In the genomic region with DNA sequence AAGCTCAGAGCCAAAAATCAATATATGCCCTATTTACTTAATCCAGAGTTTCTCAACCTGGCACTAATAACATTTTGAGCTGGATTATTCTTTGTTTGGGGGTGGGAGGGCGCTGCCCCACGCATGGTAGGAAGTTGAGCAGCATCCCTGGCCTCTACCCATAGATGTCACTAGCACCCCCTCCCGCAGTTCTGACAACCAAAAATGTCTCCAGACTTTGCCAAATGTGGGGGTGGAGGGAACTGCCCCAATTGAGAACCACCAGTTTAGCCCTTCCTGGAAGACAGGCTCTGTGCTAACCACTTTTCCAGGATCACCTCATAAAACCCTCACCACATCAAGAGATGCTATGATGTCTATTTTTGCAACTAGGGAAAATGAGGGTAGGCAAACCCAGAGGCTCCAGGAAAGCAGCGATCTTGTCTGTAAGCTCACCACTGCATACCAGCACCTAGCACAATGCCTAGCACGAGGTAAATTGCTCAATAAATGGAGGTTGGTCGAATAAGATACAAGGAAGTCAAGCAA, we compare ENCODE assay signal across 8 cellular contexts. TPM values are rescaled to one million over a fixed set of nuclear protein-coding genes. Genes with fewer than 3 reads are reported as not detected.
DNase-seq lines count a peak whose midpoint lies in the region; ATAC-seq and TF ChIP-seq lines count a peak whose summit lies in the region.

No MANE protein-coding gene starts in this region.

- H3K79me1 ChIP-seq in neuronal stem cell (ENCODE audit: low read depth, low read length), result peaks cover 24% of the 10 kb centered on the region

- H3K18ac ChIP-seq in neuronal stem cell (ENCODE audit: low read length), result no peak overlapping the region

- TF ChIP-seq CTCF in WTC11 (IDR thresholded peaks at IDR 0.05) (no peak), epithelial cell of esophagus (IDR thresholded peaks at IDR 0.05; ENCODE audit: insufficient read depth, low read depth, low read length, missing control alignments) (peak; percentile 53)

- peak overlapping the region; percentile 27 for H3K9ac ChIP-seq in neuronal stem cell (ENCODE audit: low read depth, low read length, poor library complexity)

- peak; percentile 17 for DNase-seq in DMS114 treated with DMSO at 0.1 percent for 48 hours (lab: John Stamatoyannopoulos, UW; ENCODE audit: unreplicated experiment)
- peak; percentile 33 for DNase-seq in KG1 (lab: John Stamatoyannopoulos, UW)
- no peak for DNase-seq in WTC11 (ENCODE audit: low spot score)
- peak; percentile 46 for DNase-seq in epithelial cell of esophagus (ENCODE audit: low read depth)
- DNase-seq in neuronal stem cell (ENCODE audit: low spot score), result peak; percentile 18
- DNase-seq in mucosa of gallbladder (ENCODE audit: low spot score), result no peak
- DNase-seq in HPDE6-E6E7 (ENCODE audit: extremely low spot score), result no peak

- no peak overlapping the region for H2BK120ac ChIP-seq in neuronal stem cell (ENCODE audit: low read depth, low read length)

- peak overlapping the region; percentile 91 for H3K4me3 Mint-ChIP-seq in WTC11

- H2BK15ac ChIP-seq in neuronal stem cell (ENCODE audit: low read length), result no peak overlapping the region

- H3K23ac ChIP-seq in neuronal stem cell (ENCODE audit: low read depth, low read length, poor library complexity), result no peak overlapping the region

- no peak overlapping the region for H3K27ac ChIP-seq in neuronal stem cell (replicated peaks; ENCODE audit: low read length)

- peak overlapping the region; percentile 76 for H3K4me2 ChIP-seq in neuronal stem cell (ENCODE audit: insufficient read depth, low read length, poor library complexity, severe bottlenecking)

- H2AK5ac ChIP-seq in neuronal stem cell (ENCODE audit: low read depth, low read length), result no peak overlapping the region

- no peak overlapping the region for H2BK12ac ChIP-seq in neuronal stem cell (ENCODE audit: low read length)

- no peaks in the 10 kb centered on the region for H3K9me3 ChIP-seq in neuronal stem cell (replicated peaks in 1 of 2; ENCODE audit: control insufficient read depth in 2 of 2, insufficient read depth in 1 of 2, low read depth in 1 of 2, low read length in 2 of 2)

- no peaks in the 10 kb centered on the region; the same call in 1 of the 2 replicates for H3K27me3 Mint-ChIP-seq in WTC11 (ENCODE audit: low read depth)

- H3K4ac ChIP-seq in neuronal stem cell (ENCODE audit: low read length), result no peak overlapping the region

- peaks cover 31 to 45% of the 10 kb centered on the region in 2 donors for H3K36me3 ChIP-seq in neuronal stem cell (replicated peaks in 1 of 2; ENCODE audit: control insufficient read depth in 2 of 2, insufficient read depth in 2 of 2, low read length in 2 of 2)

- H3K27ac Mint-ChIP-seq in WTC11, result peak overlapping the region; percentile 94

- no peak overlapping the region for H2AFZ ChIP-seq in neuronal stem cell (ENCODE audit: low read length)

- H4K8ac ChIP-seq in neuronal stem cell (ENCODE audit: low read depth, low read length), result no peak overlapping the region

- no peak overlapping the region for H4K91ac ChIP-seq in neuronal stem cell (ENCODE audit: low read depth, low read length, poor library complexity)

- peaks cover 9 to 11% of the 10 kb centered on the region in 2 donors for H3K4me1 ChIP-seq in neuronal stem cell (ENCODE audit: control insufficient read depth in 2 of 2, insufficient read depth in 1 of 2, low read depth in 1 of 2, low read length in 2 of 2)

- no CpG with 5 or more reads among the region's 6 CpGs for WGBS in neuronal stem cell (ENCODE audit: extremely low coverage in 2 of 2, insufficient read length in 2 of 2, insufficient replicate concordance in 1 of 2), 2 donors

- H3K9me3 Mint-ChIP-seq in WTC11, result no peaks in the 10 kb centered on the region

- peak overlapping the region; percentile 95 for H3K4me3 ChIP-seq in epithelial cell of esophagus (ENCODE audit: low read length)
- H3K4me3 ChIP-seq in neuronal stem cell (ENCODE audit: low read length in 2 of 2), result peak overlapping the region; percentile 78 to 99

- CTCF ChIA-PET in WTC11 (lab: Charles Lee), result interaction anchor here (0.5 to 2.7 kb wide), 8 partner anchors 9 to 184 kb away, joined by 3 to 16 read pairs (median 4); a partner anchor contains a TSS

- H3K27me3 ChIP-seq in neuronal stem cell (ENCODE audit: control insufficient read depth in 3 of 3, insufficient read depth in 3 of 3, low read depth in 1 of 3, low read length in 3 of 3), result no peaks in the 10 kb centered on the region

- peaks cover 24% of the 10 kb centered on the region for H3K4me1 Mint-ChIP-seq in WTC11

- no peak overlapping the region for H2BK5ac ChIP-seq in neuronal stem cell (ENCODE audit: low read length)

- H3K14ac ChIP-seq in neuronal stem cell (ENCODE audit: low read length), result no peak overlapping the region

- H3K36me3 Mint-ChIP-seq in WTC11, result peaks cover 20% of the 10 kb centered on the region

- POLR2A ChIA-PET in WTC11 (lab: Charles Lee), result interaction anchor here (1.0 to 5.3 kb wide), 3 partner anchors 10 to 70 kb away, joined by 3 to 44 read pairs (median 3); a partner anchor contains a TSS

- ATAC-seq in WTC11 (no peak), esophagus mucosa (no peak)

TF ChIP-seq in WTC11, 78 proteins besides CTCF, POLR2A, EP300 and RAD21 (continues in another document):
- TF ChIP-seq EMX1 (CRISPR knock-in tag; IDR thresholded peaks at IDR 0.05) (no peak), PRRX2 (CRISPR knock-in tag; IDR thresholded peaks at IDR 0.05) (no peak), CBFB (CRISPR knock-in tag; IDR thresholded peaks at IDR 0.05; ENCODE audit: low read depth) (no peak)
- TF ChIP-seq, protein P1, sequence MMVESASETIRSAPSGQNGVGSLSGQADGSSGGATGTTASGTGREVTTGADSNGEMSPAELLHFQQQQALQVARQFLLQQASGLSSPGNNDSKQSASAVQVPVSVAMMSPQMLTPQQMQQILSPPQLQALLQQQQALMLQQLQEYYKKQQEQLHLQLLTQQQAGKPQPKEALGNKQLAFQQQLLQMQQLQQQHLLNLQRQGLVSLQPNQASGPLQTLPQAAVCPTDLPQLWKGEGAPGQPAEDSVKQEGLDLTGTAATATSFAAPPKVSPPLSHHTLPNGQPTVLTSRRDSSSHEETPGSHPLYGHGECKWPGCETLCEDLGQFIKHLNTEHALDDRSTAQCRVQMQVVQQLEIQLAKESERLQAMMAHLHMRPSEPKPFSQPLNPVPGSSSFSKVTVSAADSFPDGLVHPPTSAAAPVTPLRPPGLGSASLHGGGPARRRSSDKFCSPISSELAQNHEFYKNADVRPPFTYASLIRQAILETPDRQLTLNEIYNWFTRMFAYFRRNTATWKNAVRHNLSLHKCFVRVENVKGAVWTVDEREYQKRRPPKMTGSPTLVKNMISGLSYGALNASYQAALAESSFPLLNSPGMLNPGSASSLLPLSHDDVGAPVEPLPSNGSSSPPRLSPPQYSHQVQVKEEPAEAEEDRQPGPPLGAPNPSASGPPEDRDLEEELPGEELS (CRISPR knock-in tag; IDR thresholded peaks at IDR 0.05), result no peak
- TF ChIP-seq, protein P2, sequence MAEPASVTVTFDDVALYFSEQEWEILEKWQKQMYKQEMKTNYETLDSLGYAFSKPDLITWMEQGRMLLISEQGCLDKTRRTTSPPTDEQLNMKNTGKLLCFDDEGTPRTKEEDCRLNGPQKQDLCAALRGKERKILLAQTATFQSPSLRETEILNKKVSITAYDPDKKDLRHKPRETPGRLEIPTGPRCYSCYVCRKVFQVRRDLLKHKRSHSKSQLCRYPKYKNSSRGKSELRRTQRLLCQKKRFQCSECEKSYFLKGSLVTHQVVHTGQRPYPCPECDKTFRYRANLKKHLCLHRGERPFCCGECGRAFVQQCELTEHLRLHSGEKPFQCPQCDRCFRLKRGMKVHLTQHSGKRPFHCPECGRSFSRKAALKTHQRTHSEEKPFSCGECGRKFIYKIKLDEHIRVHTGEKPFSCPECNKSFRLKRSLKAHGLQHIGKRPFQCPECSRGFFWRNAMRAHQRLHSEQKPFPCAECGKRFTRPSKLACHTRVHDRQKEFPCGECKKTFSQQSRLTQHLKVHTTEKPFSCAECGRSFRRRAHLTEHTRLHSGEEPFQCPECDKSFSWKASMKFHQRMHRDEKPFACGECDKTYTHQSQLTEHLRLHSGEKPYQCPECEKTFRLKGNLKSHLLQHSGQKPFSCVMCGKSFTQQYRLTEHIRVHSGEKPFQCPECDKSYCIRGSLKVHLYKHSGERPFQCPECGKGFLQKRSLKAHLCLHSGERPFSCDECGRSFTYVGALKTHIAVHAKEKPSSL (CRISPR knock-in tag; conservative IDR thresholded peaks at IDR 0.05), result no peak

RNA-seq across cellular contexts. Expression of a gene that starts 1.1 kb away (rescaled TPM):
- total RNA-seq in WTC11 (2021) (165 to 172 TPM (median 167 TPM) in 3 replicates), mucosa of gallbladder (172 TPM), esophagus mucosa (122 TPM)
- polyA plus RNA-seq in neuronal stem cell (2013, experiment 1 of 2), result 242 TPM
- 221 TPM for polyA plus RNA-seq in neuronal stem cell (2013, experiment 2 of 2)

RNA-seq across cellular contexts. Expression of a gene that starts 3.9 kb away (rescaled TPM):
- total RNA-seq in WTC11 (2021), result 104 to 110 TPM (median 104 TPM) in 3 replicates
- 46.1 TPM for polyA plus RNA-seq in neuronal stem cell (2013, experiment 1 of 2)
- 44.7 TPM for polyA plus RNA-seq in neuronal stem cell (2013, experiment 2 of 2)
- 64.8 TPM for total RNA-seq in mucosa of gallbladder
- total RNA-seq in esophagus mucosa, result 60.9 TPM

RNA-seq across cellular contexts. Expression of a gene that starts 9.7 kb away (rescaled TPM):
- total RNA-seq in WTC11 (2021), result 90.9 to 105 TPM (median 94.4 TPM) in 3 replicates
- polyA plus RNA-seq in neuronal stem cell (2013, experiment 1 of 2), result 47.1 TPM
- 47.1 TPM for polyA plus RNA-seq in neuronal stem cell (2013, experiment 2 of 2)
- total RNA-seq in mucosa of gallbladder, result 65.5 TPM
- 36.0 TPM for total RNA-seq in esophagus mucosa

RNA-seq across cellular contexts. Expression of a gene that starts 18.2 kb away (rescaled TPM):
- total RNA-seq in WTC11 (2021) (3.3 to 4.7 TPM (median 4.1 TPM) in 3 replicates), mucosa of gallbladder (not detected), esophagus mucosa (not detected)
- 0.03 TPM for polyA plus RNA-seq in neuronal stem cell (2013, experiment 1 of 2)
- 0.03 TPM for polyA plus RNA-seq in neuronal stem cell (2013, experiment 2 of 2)

RNA-seq across cellular contexts. Expression of a gene that starts 37.0 kb away (rescaled TPM):
- 13.7 to 16.0 TPM (median 15.2 TPM) in 3 replicates for total RNA-seq in WTC11 (2021)
- 11.2 TPM for polyA plus RNA-seq in neuronal stem cell (2013, experiment 1 of 2)
- 11.1 TPM for polyA plus RNA-seq in neuronal stem cell (2013, experiment 2 of 2)
- 8.9 TPM for total RNA-seq in mucosa of gallbladder
- total RNA-seq in esophagus mucosa, result 11.1 TPM

Comparison
In these comparisons a context has a peak if more than half of its experiments do, and no peak if none do; other contexts are left out.
1. DNase-seq: peak in DMS114 treated with DMSO at 0.1 percent for 48 hours (single experiment), KG1 (single experiment), epithelial cell of esophagus (single experiment) and neuronal stem cell (single experiment); none in WTC11 (single experiment), mucosa of gallbladder (single experiment) and HPDE6-E6E7 (single experiment).